ENCODE assay signal across 28 cellular contexts in the genomic region with DNA sequence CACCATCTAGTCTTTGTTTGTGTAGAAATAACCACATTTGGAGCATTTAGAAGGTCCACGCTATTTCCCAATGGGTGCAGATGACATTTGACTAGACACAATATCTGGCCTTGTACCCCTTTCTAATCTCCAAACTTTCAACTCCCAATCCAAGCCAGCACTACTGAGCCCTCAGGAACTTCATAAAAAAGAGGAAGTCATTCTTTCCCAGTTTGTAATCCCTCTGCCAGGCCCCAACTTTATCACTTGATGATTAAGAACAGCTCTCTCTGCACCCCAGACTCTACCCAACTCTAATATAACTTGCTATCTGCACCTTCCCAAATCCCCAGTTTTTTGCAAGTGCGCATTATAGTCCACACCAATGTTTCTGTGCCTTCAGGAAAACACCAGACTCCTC.
DNase-seq lines count a peak whose midpoint lies in the region; TF ChIP-seq lines count a peak whose summit lies in the region.
"Had no signal": no experiment of that assay in that cellular context is flagged by ENCODE, and none has a peak within 500 bp of the region (broad histone marks: within the 10 kb centered on the region; RNA-seq: fewer than 3 reads in every experiment).

No MANE protein-coding gene starts in this region.

- no peaks in the 10 kb centered on the region for H3K27me3 Mint-ChIP-seq in CD14-positive monocyte (ENCODE audit: low read depth in 3 of 3)
- H3K27me3 Mint-ChIP-seq: activated naive CD8-positive, alpha-beta T cell treated with anti-CD3 and anti-CD28 coated beads, Interleukin-2, amount 50 U/mL, for 24 hours; activated T-cell treated with anti-CD3 and anti-CD28 coated beads, Interleukin-2, amount 50 U/mL, for 24 hours had no signal

- no peak overlapping the region for H3K9ac ChIP-seq in BLaER1
- H3K9ac ChIP-seq: BLaER1 treated with 17β-estradiol and CSF1 and Interleukin-3, amounts not matched to agents 10 nM and 100 nM had no signal

- DNase-seq in HCEC 1CT: peak; percentile 56
- no peak for DNase-seq in SJSA1 (ENCODE audit: low read depth in 1 of 2, low spot score in 2 of 2)
- no peak for DNase-seq in esophagus squamous epithelium (lab: John Stamatoyannopoulos, UW)
- no peak for DNase-seq in CD14-positive monocyte (ENCODE audit: low spot score)
- no peak for DNase-seq in dorsolateral prefrontal cortex
- DNase-seq in effector memory CD4-positive, alpha-beta T cell: no peak
- DNase-seq: ACHN; activated CD4-positive, alpha-beta T cell treated with anti-CD3 and anti-CD28 coated beads for 48 hours; activated gamma-delta T cell treated with Interleukin-2 at 50 U/mL for 16 hours; activated naive CD8-positive, alpha-beta T cell treated with anti-CD3 and anti-CD28 coated beads, Interleukin-2, amount 50 U/mL, for 24 hours; activated T-cell treated with anti-CD3 and anti-CD28 coated beads, Interleukin-2, amount 50 U/mL, for 24 hours; Caco-2; heart left ventricle; HFFc6; NCI-H1105 treated with DMSO at 0.1 percent for 48 hours; NCI-H1930; nephron progenitor cell; retina; stimulated activated CD4-positive, alpha-beta T cell treated with anti-CD3 and anti-CD28 coated beads, Interleukin-1b, Interleukin-23, amount 100 ng/mL, for 48 hours; stimulated activated CD8-positive, alpha-beta memory T cell treated with anti-CD3 and anti-CD28 coated beads, Interleukin-4, amount 100 ng/mL, for 48 hours; stomach; T-helper 2 cell; tibial artery had no signal

- H3K4me3 Mint-ChIP-seq in CD14-positive monocyte: no peak overlapping the region
- H3K4me3 Mint-ChIP-seq: activated naive CD8-positive, alpha-beta T cell treated with anti-CD3 and anti-CD28 coated beads, Interleukin-2, amount 50 U/mL, for 24 hours; activated T-cell treated with anti-CD3 and anti-CD28 coated beads, Interleukin-2, amount 50 U/mL, for 24 hours; GM23338; HFFc6; nephron progenitor cell had no signal

- H3K9me3 ChIP-seq in BLaER1 (no peaks in the 10 kb centered on the region), SJSA1 (replicated peaks) (no peaks in the 10 kb centered on the region), esophagus squamous epithelium (no peaks in the 10 kb centered on the region)
- no peaks in the 10 kb centered on the region for H3K9me3 ChIP-seq in effector memory CD4-positive, alpha-beta T cell (ENCODE audit: control insufficient read depth, low read length)
- H3K9me3 ChIP-seq: BLaER1 treated with 17β-estradiol and CSF1 and Interleukin-3, amounts not matched to agents 10 nM and 100 nM; Caco-2; heart left ventricle; stomach; tibial artery had no signal

- TF ChIP-seq CTCF in esophagus squamous epithelium (IDR thresholded peaks at IDR 0.05): no peak
- no peak for TF ChIP-seq CTCF in CD14-positive monocyte (IDR thresholded peaks at IDR 0.05)
- TF ChIP-seq CTCF in dorsolateral prefrontal cortex (IDR thresholded peaks at IDR 0.05 in 54 of 56, conservative IDR thresholded peaks at IDR 0.05 in 2 of 56; ENCODE audit: low read depth in 1 of 56, partially characterized antibody in 56 of 56): no peak

- H3K36me3 Mint-ChIP-seq in CD14-positive monocyte: no peaks in the 10 kb centered on the region

- H3K9me3 Mint-ChIP-seq in CD14-positive monocyte: peaks cover 0 to 6% (median 0%) of the 10 kb centered on the region in 7 donors
- H3K9me3 Mint-ChIP-seq: activated naive CD8-positive, alpha-beta T cell treated with anti-CD3 and anti-CD28 coated beads, Interleukin-2, amount 50 U/mL, for 24 hours; activated T-cell treated with anti-CD3 and anti-CD28 coated beads, Interleukin-2, amount 50 U/mL, for 24 hours; GM23338; nephron progenitor cell had no signal

- no peaks in the 10 kb centered on the region for H3K4me1 Mint-ChIP-seq in CD14-positive monocyte

- no peaks in the 10 kb centered on the region for H3K27me3 ChIP-seq in BLaER1
- no peaks in the 10 kb centered on the region for H3K27me3 ChIP-seq in SJSA1 (replicated peaks)
- H3K27me3 ChIP-seq in esophagus squamous epithelium: no peaks in the 10 kb centered on the region
- H3K27me3 ChIP-seq in dorsolateral prefrontal cortex: no peaks in the 10 kb centered on the region
- no peaks in the 10 kb centered on the region for H3K27me3 ChIP-seq in effector memory CD4-positive, alpha-beta T cell (replicated peaks; ENCODE audit: control insufficient read depth, insufficient read depth, low read length, poor library complexity, severe bottlenecking)
- H3K27me3 ChIP-seq: BLaER1 treated with 17β-estradiol and CSF1 and Interleukin-3, amounts not matched to agents 10 nM and 100 nM; heart left ventricle; stomach; tibial artery had no signal

- H3K27ac ChIP-seq in BLaER1 (no peak overlapping the region), SJSA1 (0 out of 2 replicates have a peak overlapping the region, but pooled peaks have one; percentile 2), esophagus squamous epithelium (peak overlapping the region in 3 of 4 donors; percentile 35 to 64 (median 63)), dorsolateral prefrontal cortex (no peak overlapping the region)
- H3K27ac ChIP-seq in effector memory CD4-positive, alpha-beta T cell (ENCODE audit: insufficient read depth, low read length, poor library complexity, severe bottlenecking): no peak overlapping the region
- H3K27ac ChIP-seq: BLaER1 treated with 17β-estradiol and CSF1 and Interleukin-3, amounts not matched to agents 10 nM and 100 nM; heart left ventricle; stomach; tibial artery; VCaP had no signal

- peaks cover 10% of the 10 kb centered on the region for H3K4me1 ChIP-seq in BLaER1
- H3K4me1 ChIP-seq in SJSA1 (replicated peaks): peaks cover 38% of the 10 kb centered on the region
- H3K4me1 ChIP-seq in esophagus squamous epithelium: peaks cover 11 to 52% (median 16%) of the 10 kb centered on the region in 3 donors
- H3K4me1 ChIP-seq in effector memory CD4-positive, alpha-beta T cell (ENCODE audit: control insufficient read depth, insufficient read depth, low read length, poor library complexity, severe bottlenecking): no peaks in the 10 kb centered on the region

- H3K4me2 ChIP-seq in BLaER1: peak overlapping the region; percentile 38

- intact Hi-C loops in esophagus squamous epithelium (cut with DNase I) (no loop called here), CD14-positive monocyte (cut with micrococcal nuclease) (no loop called here), dorsolateral prefrontal cortex (cut with DNase I) (no loop called here)

- H3K27ac Mint-ChIP-seq in CD14-positive monocyte: no peak overlapping the region
- H3K27ac Mint-ChIP-seq: activated naive CD8-positive, alpha-beta T cell treated with anti-CD3 and anti-CD28 coated beads, Interleukin-2, amount 50 U/mL, for 24 hours; activated T-cell treated with anti-CD3 and anti-CD28 coated beads, Interleukin-2, amount 50 U/mL, for 24 hours; GM23338; HFFc6 had no signal

- 77 to 83% methylated on average over 2 of the region's 2 CpGs for WGBS in esophagus squamous epithelium, 2 donors

- H3K4me3 ChIP-seq in BLaER1: no peak overlapping the region
- H3K4me3 ChIP-seq in SJSA1: no peak overlapping the region
- no peak overlapping the region for H3K4me3 ChIP-seq in esophagus squamous epithelium
- no peak overlapping the region for H3K4me3 ChIP-seq in dorsolateral prefrontal cortex
- H3K4me3 ChIP-seq in effector memory CD4-positive, alpha-beta T cell (ENCODE audit: insufficient read depth, low read depth, low read length, poor library complexity, severe bottlenecking): no peak overlapping the region
- H3K4me3 ChIP-seq: BLaER1 treated with 17β-estradiol and CSF1 and Interleukin-3, amounts not matched to agents 10 nM and 100 nM; GM23338; heart left ventricle; skin epidermis; stomach; tibial artery had no signal

- TF ChIP-seq POLR2A in esophagus squamous epithelium (IDR thresholded peaks at IDR 0.05): no peak

- no peaks in the 10 kb centered on the region for H3K36me3 ChIP-seq in BLaER1
- no peaks in the 10 kb centered on the region for H3K36me3 ChIP-seq in SJSA1
- H3K36me3 ChIP-seq in esophagus squamous epithelium: no peaks in the 10 kb centered on the region
- no peaks in the 10 kb centered on the region for H3K36me3 ChIP-seq in effector memory CD4-positive, alpha-beta T cell (ENCODE audit: control insufficient read depth, insufficient read depth, low read length)
- H3K36me3 ChIP-seq: BLaER1 treated with 17β-estradiol and CSF1 and Interleukin-3, amounts not matched to agents 10 nM and 100 nM; heart left ventricle; stomach; tibial artery had no signal

- H4K20me1 ChIP-seq in BLaER1: no peaks in the 10 kb centered on the region
- H4K20me1 ChIP-seq: BLaER1 treated with 17β-estradiol and CSF1 and Interleukin-3, amounts not matched to agents 10 nM and 100 nM had no signal

Comparison
In these comparisons a context has a peak if more than half of its experiments do, and no peak if none do; other contexts are left out.
1. H3K27ac ChIP-seq: peak in SJSA1 (single experiment) and esophagus squamous epithelium (3 of 4); none in BLaER1 (single experiment), dorsolateral prefrontal cortex (0 of 59) and effector memory CD4-positive, alpha-beta T cell (single experiment).